In the genomic region with DNA sequence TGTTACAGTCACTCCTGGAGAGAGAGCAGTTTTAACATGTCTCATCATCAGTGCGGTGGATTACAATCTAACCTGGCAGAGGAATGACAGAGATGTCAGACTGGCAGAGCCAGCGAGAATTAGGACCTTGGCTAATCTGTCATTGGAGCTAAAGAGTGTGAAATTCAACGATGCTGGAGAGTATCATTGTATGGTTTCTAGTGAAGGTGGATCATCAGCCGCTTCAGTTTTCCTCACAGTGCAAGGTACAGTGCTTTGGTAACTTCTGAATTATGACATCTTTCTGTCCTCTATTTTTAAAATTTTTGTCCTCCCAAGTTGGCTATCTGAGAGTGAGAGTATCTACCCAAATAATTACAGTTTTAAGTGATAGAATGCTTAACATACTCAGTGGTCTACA, we compare ENCODE assay signal across 1 cellular context.
TF ChIP-seq lines count a peak whose summit lies in the region.

No MANE protein-coding gene starts in this region.

TF ChIP-seq in WTC11, 78 proteins besides CTCF, POLR2A, EP300 and RAD21 (continued from another document):
- TF ChIP-seq, protein P1, sequence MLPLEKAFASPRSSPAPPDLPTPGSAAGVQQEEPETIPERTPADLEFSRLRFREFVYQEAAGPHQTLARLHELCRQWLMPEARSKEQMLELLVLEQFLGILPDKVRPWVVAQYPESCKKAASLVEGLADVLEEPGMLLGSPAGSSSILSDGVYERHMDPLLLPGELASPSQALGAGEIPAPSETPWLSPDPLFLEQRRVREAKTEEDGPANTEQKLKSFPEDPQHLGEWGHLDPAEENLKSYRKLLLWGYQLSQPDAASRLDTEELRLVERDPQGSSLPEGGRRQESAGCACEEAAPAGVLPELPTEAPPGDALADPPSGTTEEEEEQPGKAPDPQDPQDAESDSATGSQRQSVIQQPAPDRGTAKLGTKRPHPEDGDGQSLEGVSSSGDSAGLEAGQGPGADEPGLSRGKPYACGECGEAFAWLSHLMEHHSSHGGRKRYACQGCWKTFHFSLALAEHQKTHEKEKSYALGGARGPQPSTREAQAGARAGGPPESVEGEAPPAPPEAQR (CRISPR knock-in tag; IDR thresholded peaks at IDR 0.05) = no peak
- TF ChIP-seq ZNF532 (CRISPR knock-in tag; IDR thresholded peaks at IDR 0.05; ENCODE audit: borderline replicate concordance) (no peak), JAZF1 (CRISPR knock-in tag; IDR thresholded peaks at IDR 0.05) (no peak), ZNF263 (CRISPR knock-in tag; IDR thresholded peaks at IDR 0.05; ENCODE audit: low read depth) (no peak)
TF ChIP-seq in WTC11: peak in this region for 0.
